ENCODE assay signal across 11 cellular contexts in the genomic region with DNA sequence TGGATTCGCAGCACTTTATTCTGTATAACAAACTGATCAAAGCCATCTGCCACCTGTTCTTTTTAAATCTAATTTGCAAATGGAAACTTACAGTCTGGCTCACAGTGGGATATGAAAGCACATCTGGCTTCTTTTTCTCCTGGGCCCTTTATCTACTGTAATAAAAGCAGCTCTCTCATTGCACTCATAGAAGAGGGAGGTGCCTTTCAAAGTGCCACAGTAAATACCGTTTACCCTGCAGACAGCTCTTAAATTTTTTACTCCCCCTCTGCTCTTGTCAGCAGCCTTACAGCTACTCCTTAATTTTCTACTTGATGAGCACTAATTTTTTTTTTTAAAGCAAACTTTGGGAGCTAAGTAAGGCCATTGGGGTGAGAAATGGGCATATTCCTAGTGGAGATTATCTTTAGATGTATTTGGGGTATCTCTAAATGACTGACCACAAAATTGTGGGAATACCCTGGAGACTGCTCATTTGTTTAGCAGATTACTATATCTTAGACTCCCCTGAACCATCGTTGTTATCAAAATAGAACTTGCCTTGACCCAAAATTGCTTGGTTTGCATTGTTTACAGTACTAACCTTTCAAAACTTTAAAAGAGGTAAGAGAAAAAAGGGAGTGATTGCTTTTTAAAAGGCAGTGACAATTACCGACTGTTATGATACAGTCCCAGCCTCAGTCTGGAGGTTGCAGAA.
DNase-seq lines count a peak whose midpoint lies in the region; ATAC-seq and TF ChIP-seq lines count a peak whose summit lies in the region.
"Had no signal": no experiment of that assay in that cellular context is flagged by ENCODE, and none has a peak within 500 bp of the region (broad histone marks: within the 10 kb centered on the region; RNA-seq: fewer than 3 reads in every experiment).

No MANE protein-coding gene starts in this region.

- H3K36me3 ChIP-seq in A673 (ENCODE audit: insufficient read depth, low read length, poor library complexity, severe bottlenecking) (peaks cover 4% of the 10 kb centered on the region), OCI-LY7 (ENCODE audit: insufficient read depth, low read length) (peaks cover 19% of the 10 kb centered on the region)

- H2AFZ ChIP-seq in OCI-LY7 (ENCODE audit: low read length), result no peak overlapping the region

- H4K20me1 ChIP-seq in OCI-LY7 (ENCODE audit: insufficient read depth, low read length), result no peaks in the 10 kb centered on the region

- H3K9me3 ChIP-seq in A673 (ENCODE audit: low read depth, low read length, poor library complexity, severe bottlenecking), result no peaks in the 10 kb centered on the region
- no peaks in the 10 kb centered on the region for H3K9me3 ChIP-seq in OCI-LY7 (ENCODE audit: low read length)
- H3K9me3 ChIP-seq: A549 had no signal

- CTCF ChIA-PET in A673 (lab: Charles Lee) (no interaction called here), OCI-LY7 (lab: Charles Lee; ENCODE audit: unreplicated experiment) (no interaction called here)

- H3K4me2 ChIP-seq in OCI-LY7 (ENCODE audit: low read length), result no peak overlapping the region; the same call in 1 of the 2 replicates
- H3K4me2 ChIP-seq: A549 had no signal

- no peak overlapping the region for H3K27ac ChIP-seq in A673 (ENCODE audit: low read depth, low read length, poor library complexity, severe bottlenecking)
- H3K27ac ChIP-seq in OCI-LY7 (ENCODE audit: low read depth, low read length, poor library complexity, severe bottlenecking), result no peak overlapping the region
- H3K27ac ChIP-seq: A549 had no signal

- H3K4me1 ChIP-seq in A673 (ENCODE audit: insufficient read depth, low read length, poor library complexity, severe bottlenecking) (peaks cover 8% of the 10 kb centered on the region), OCI-LY7 (ENCODE audit: insufficient read depth, low read length, poor library complexity, severe bottlenecking) (peaks cover 29% of the 10 kb centered on the region)

- no TSS peak for BruUV-seq in A673 (replicated peaks; lab: Mats Ljungman, UMichigan)
- BruUV-seq in OCI-LY7 (replicated peaks; lab: Mats Ljungman, UMichigan), result no TSS peak

- H3K9me2 ChIP-seq in OCI-LY7 (ENCODE audit: insufficient read depth, low read length), result no peaks in the 10 kb centered on the region

- H3K79me2 ChIP-seq in OCI-LY7 (ENCODE audit: insufficient read depth, low read depth, low read length), result no peaks in the 10 kb centered on the region

- ATAC-seq in left ventricle myocardium superior, result peak; percentile 58
- ATAC-seq in GM21381 (IDR thresholded peaks at IDR 0.05; ENCODE audit: unreplicated experiment), result no peak
- no peak for ATAC-seq in HG02852 (IDR thresholded peaks at IDR 0.05; ENCODE audit: unreplicated experiment)

- intact Hi-C loops in A673 (cut with micrococcal nuclease; ENCODE audit: unreplicated experiment) (no loop called here), OCI-LY7 (cut with micrococcal nuclease; ENCODE audit: unreplicated experiment) (no loop called here), left ventricle myocardium superior (cut with micrococcal nuclease) (no loop called here), posterior cingulate gyrus (cut with DNase I) (no loop called here)

- no peaks in the 10 kb centered on the region for H3K27me3 ChIP-seq in A673 (replicated peaks; ENCODE audit: insufficient read depth, low read depth, low read length, poor library complexity)

- DNase-seq in A673 (ENCODE audit: low spot score) (peak; percentile 19), NCI-H1436 (lab: John Stamatoyannopoulos, UW) (peak; percentile 31), OCI-LY7 (ENCODE audit: low spot score) (peak; percentile 9), left ventricle myocardium superior (no peak), posterior cingulate gyrus (no peak), middle frontal gyrus (ENCODE audit: extremely low spot score, low spot score) (no peak)
- DNase-seq: activated B cell treated with CpG ODN at 0.5 μM for 24 hours, MM.1S had no signal

- H3K4me3 ChIP-seq in A673 (ENCODE audit: low read depth, low read length, poor library complexity, severe bottlenecking) (no peak overlapping the region), OCI-LY7 (ENCODE audit: low read depth, low read length, poor library complexity, severe bottlenecking) (no peak overlapping the region)
- H3K4me3 ChIP-seq: A549 had no signal

- POLR2A ChIA-PET in A673 (lab: Charles Lee; ENCODE audit: low non-redundant PET), result interaction anchor here (0.6 to 0.7 kb wide), 2 partner anchors 20 to 905 kb away, joined by 3 read pairs; no protein-coding TSS in a partner anchor
- POLR2A ChIA-PET in OCI-LY7 (lab: Charles Lee), result interaction anchor here (0.6 kb wide), 1 partner anchor 227 kb away, joined by 3 read pairs; no protein-coding TSS in a partner anchor

- no peak for TF ChIP-seq CTCF in A673 (conservative IDR thresholded peaks at IDR 0.05; ENCODE audit: low read depth, low read length)
- TF ChIP-seq CTCF in OCI-LY7 (conservative IDR thresholded peaks at IDR 0.05; ENCODE audit: low read length), result no peak

Comparison
In these comparisons a context has a peak if more than half of its experiments do, and no peak if none do; other contexts are left out.
1. DNase-seq: peak in A673 (single experiment), NCI-H1436 (single experiment) and OCI-LY7 (single experiment); none in left ventricle myocardium superior (single experiment), posterior cingulate gyrus (0 of 10) and middle frontal gyrus (single experiment).